ENCODE assay signal across 30 cellular contexts in the genomic region with DNA sequence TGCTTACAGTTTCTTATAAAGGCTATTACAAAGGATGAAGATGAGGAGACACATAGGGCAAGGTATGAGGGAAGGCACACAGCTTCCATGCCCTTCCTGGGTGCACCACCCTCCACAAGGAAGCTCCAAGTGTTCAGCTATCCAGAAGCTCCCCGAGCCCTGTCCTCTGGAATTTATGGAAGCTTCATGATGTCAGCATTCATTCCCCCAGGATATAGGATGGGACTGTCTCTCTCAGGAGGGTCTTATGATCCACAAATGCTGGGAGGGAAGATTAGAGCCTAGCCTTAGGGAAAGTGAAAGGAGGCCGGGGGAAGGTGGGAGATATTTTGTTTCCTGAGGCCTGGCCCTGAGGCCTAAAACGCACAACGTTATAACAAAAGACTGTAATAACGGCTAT.
"Had no signal": no experiment of that assay in that cellular context is flagged by ENCODE, and none has a peak within 500 bp of the region (broad histone marks: within the 10 kb centered on the region; RNA-seq: fewer than 3 reads in every experiment).

No MANE protein-coding gene starts in this region.

- H3K4me3 ChIP-seq: SJSA1 had no signal

- H3K4me3 Mint-ChIP-seq: activated CD4-positive, alpha-beta memory T cell treated with anti-CD3 and anti-CD28 coated beads, Interleukin-2, amount 10 ng/mL, durations not matched to agents 7 days and 5 days; activated CD8-positive, alpha-beta memory T cell treated with anti-CD3 and anti-CD28 coated beads, Interleukin-2, amount 10 ng/mL, durations not matched to agents 7 days and 5 days; activated naive CD4-positive, alpha-beta T cell treated with anti-CD3 and anti-CD28 coated beads, Interleukin-2, amount 10 ng/mL, durations not matched to agents 7 days and 5 days; activated naive CD8-positive, alpha-beta T cell; activated naive CD8-positive, alpha-beta T cell treated with anti-CD3 and anti-CD28 coated beads, Interleukin-2, amount 50 U/mL, for 24 hours; brain; central memory CD8-positive, alpha-beta T cell; T-cell; T-helper 17 cell had no signal

- H3K9me3 Mint-ChIP-seq: activated CD4-positive, alpha-beta memory T cell treated with anti-CD3 and anti-CD28 coated beads, Interleukin-2, amount 10 ng/mL, durations not matched to agents 7 days and 5 days; activated naive CD4-positive, alpha-beta T cell treated with anti-CD3 and anti-CD28 coated beads, Interleukin-2, amount 10 ng/mL, durations not matched to agents 7 days and 5 days; activated naive CD8-positive, alpha-beta T cell treated with anti-CD3 and anti-CD28 coated beads, Interleukin-2, amount 50 U/mL, for 24 hours; brain; central memory CD8-positive, alpha-beta T cell; T-cell had no signal

- H3K27me3 Mint-ChIP-seq: brain; central memory CD8-positive, alpha-beta T cell had no signal

- H3K27ac Mint-ChIP-seq: activated CD4-positive, alpha-beta memory T cell treated with anti-CD3 and anti-CD28 coated beads, Interleukin-2, amount 10 ng/mL, durations not matched to agents 7 days and 5 days; activated CD8-positive, alpha-beta memory T cell treated with anti-CD3 and anti-CD28 coated beads, Interleukin-2, amount 10 ng/mL, durations not matched to agents 7 days and 5 days; activated naive CD4-positive, alpha-beta T cell treated with anti-CD3 and anti-CD28 coated beads, Interleukin-2, amount 10 ng/mL, durations not matched to agents 7 days and 5 days; activated naive CD8-positive, alpha-beta T cell; activated naive CD8-positive, alpha-beta T cell treated with anti-CD3 and anti-CD28 coated beads, Interleukin-2, amount 50 U/mL, for 24 hours; T-cell; T-helper 17 cell had no signal

- H3K4me1 Mint-ChIP-seq: activated CD4-positive, alpha-beta memory T cell treated with anti-CD3 and anti-CD28 coated beads, Interleukin-2, amount 10 ng/mL, durations not matched to agents 7 days and 5 days; activated CD8-positive, alpha-beta memory T cell treated with anti-CD3 and anti-CD28 coated beads, Interleukin-2, amount 10 ng/mL, durations not matched to agents 7 days and 5 days; activated naive CD4-positive, alpha-beta T cell treated with anti-CD3 and anti-CD28 coated beads, Interleukin-2, amount 10 ng/mL, durations not matched to agents 7 days and 5 days; activated naive CD8-positive, alpha-beta T cell treated with anti-CD3 and anti-CD28 coated beads, Interleukin-2, amount 50 U/mL, for 24 hours; central memory CD8-positive, alpha-beta T cell; T-cell had no signal

- H3K27ac ChIP-seq: SJSA1, VCaP had no signal

- H3K36me3 ChIP-seq: SJSA1 had no signal

- DNase-seq: activated CD4-positive, alpha-beta memory T cell treated with anti-CD3 and anti-CD28 coated beads, Interleukin-2, amount 10 ng/mL, durations not matched to agents 7 days and 5 days; activated CD4-positive, alpha-beta T cell treated with anti-CD3 and anti-CD28 coated beads for 1 hour; activated CD4-positive, alpha-beta T cell treated with anti-CD3 and anti-CD28 coated beads for 48 hours; activated CD4-positive, CD25-positive, alpha-beta regulatory T cell; activated CD8-positive, alpha-beta memory T cell treated with anti-CD3 and anti-CD28 coated beads for 24 hours; activated CD8-positive, alpha-beta memory T cell treated with anti-CD3 and anti-CD28 coated beads, Interleukin-2, amount 10 ng/mL, durations not matched to agents 7 days and 5 days; activated CD8-positive, alpha-beta memory T cell treated with anti-CD3 and anti-CD28 coated beads, Interleukin-2, amount 50 U/mL, for 48 hours; activated effector memory CD4-positive, alpha-beta T cell treated with Interleukin-2 at 50 U/mL for 16 hours; activated naive CD4-positive, alpha-beta T cell treated with anti-CD3 and anti-CD28 coated beads, Interleukin-2, amount 10 ng/mL, durations not matched to agents 7 days and 5 days; activated naive CD8-positive, alpha-beta T cell treated with anti-CD3 and anti-CD28 coated beads, Interleukin-2, amount 50 U/mL, for 24 hours; activated T-cell treated with anti-CD3 and anti-CD28 coated beads, Interleukin-2, amount 50 U/mL, for 48 hours; anterior cingulate cortex; Kasumi-1; KG1; MM.1S; MV-4-11; NCI-H1092; NCI-H1436 treated with DMSO at 0.1 percent for 48 hours; NCI-H1694 treated with DMSO at 0.1 percent for 48 hours; NCI-H2029; NCI-H345; NCI-H524 treated with DMSO at 0.1 percent for 48 hours; SHP77 treated with DMSO at 0.1 percent for 48 hours; T-cell; T-helper 17 cell had no signal

- H3K36me3 Mint-ChIP-seq: activated CD8-positive, alpha-beta memory T cell treated with anti-CD3 and anti-CD28 coated beads, Interleukin-2, amount 10 ng/mL, durations not matched to agents 7 days and 5 days; activated naive CD4-positive, alpha-beta T cell treated with anti-CD3 and anti-CD28 coated beads, Interleukin-2, amount 10 ng/mL, durations not matched to agents 7 days and 5 days; activated naive CD8-positive, alpha-beta T cell; T-cell had no signal

- H3K9me3 ChIP-seq: SJSA1 had no signal

- H3K4me1 ChIP-seq: SJSA1 had no signal

- H3K27me3 ChIP-seq: SJSA1 had no signal
